Comparison of ENCODE assay signal across 24 cellular contexts in the genomic region with DNA sequence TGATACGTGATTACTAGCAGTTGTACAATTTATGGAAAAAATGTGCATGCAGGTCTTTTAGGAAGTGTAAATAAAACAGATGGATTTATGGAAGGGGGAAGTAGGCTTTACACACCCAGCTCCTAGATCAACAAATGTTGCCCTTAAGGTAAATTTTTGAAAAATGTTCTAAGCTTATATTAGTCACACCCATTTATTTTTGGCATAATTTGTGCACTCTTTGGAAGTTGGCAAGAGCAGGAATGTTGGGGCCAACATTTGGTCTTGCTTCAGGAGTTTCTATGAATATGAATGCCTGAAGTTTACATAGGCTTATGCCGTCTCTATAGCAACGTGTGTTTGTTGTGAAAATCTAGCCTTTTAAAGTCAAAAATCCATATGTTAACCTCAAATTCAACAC.
DNase-seq lines count a peak whose midpoint lies in the region; ATAC-seq and TF ChIP-seq lines count a peak whose summit lies in the region.
"Had no signal": no experiment of that assay in that cellular context is flagged by ENCODE, and none has a peak within 500 bp of the region (broad histone marks: within the 10 kb centered on the region; RNA-seq: fewer than 3 reads in every experiment).

No MANE protein-coding gene starts in this region.

- no peak overlapping the region for H3K27ac ChIP-seq in foreskin keratinocyte
- peak overlapping the region; percentile 30 to 48 for H3K27ac ChIP-seq in tibial artery
- no peak overlapping the region for H3K27ac ChIP-seq in heart right ventricle
- H3K27ac ChIP-seq: BLaER1, colonic mucosa, psoas muscle, tibial nerve had no signal

- no peaks in the 10 kb centered on the region for H3K9me3 ChIP-seq in tibial artery
- no peaks in the 10 kb centered on the region for H3K9me3 ChIP-seq in heart right ventricle
- H3K9me3 ChIP-seq: ascending aorta, BLaER1, colonic mucosa, psoas muscle, SK-N-SH, tibial nerve had no signal

- H3K27me3 ChIP-seq in foreskin keratinocyte (no peaks in the 10 kb centered on the region), tibial artery (no peaks in the 10 kb centered on the region), heart right ventricle (no peaks in the 10 kb centered on the region)
- H3K27me3 ChIP-seq: ascending aorta, BLaER1, colonic mucosa, tibial nerve had no signal

- TF ChIP-seq CTCF in WTC11 (IDR thresholded peaks at IDR 0.05) (no peak), foreskin keratinocyte (conservative IDR thresholded peaks at IDR 0.05) (no peak), tibial artery (IDR thresholded peaks at IDR 0.05) (no peak), heart right ventricle (IDR thresholded peaks at IDR 0.05) (no peak)

- CTCF ChIA-PET in WTC11 (lab: Charles Lee): interaction anchor here (1.1 kb wide), 1 partner anchor 8 kb away, joined by 3 read pairs; no protein-coding TSS in a partner anchor

- H3K36me3 Mint-ChIP-seq in WTC11: no peaks in the 10 kb centered on the region
- H3K36me3 Mint-ChIP-seq: immature natural killer cell; naive thymus-derived CD4-positive, alpha-beta T cell had no signal

- H3K27ac Mint-ChIP-seq in WTC11: no peak overlapping the region
- H3K27ac Mint-ChIP-seq: immature natural killer cell; naive thymus-derived CD4-positive, alpha-beta T cell; stimulated activated naive B cell treated with anti-CD40 and anti-IgM and Interleukin-4, amounts not matched to agents 10 μg/mL and 1 μg/mL and 100 μg/mL, for 72 hours had no signal

- WGBS in heart right ventricle, 2 donors: 50 to 60% methylated on average over 3 of the region's 3 CpGs

- H3K36me3 ChIP-seq in tibial artery: no peaks in the 10 kb centered on the region
- H3K36me3 ChIP-seq in heart right ventricle: no peaks in the 10 kb centered on the region
- H3K36me3 ChIP-seq: ascending aorta, BLaER1, colonic mucosa, tibial nerve had no signal

- DNase-seq in DMS53 (lab: John Stamatoyannopoulos, UW): peak; percentile 26
- no peak for DNase-seq in DMS53 treated with DMSO at 0.1 percent for 48 hours (lab: John Stamatoyannopoulos, UW; ENCODE audit: unreplicated experiment)
- no peak for DNase-seq in WTC11 (ENCODE audit: low spot score)
- peak; percentile 73 to 86 for DNase-seq in foreskin keratinocyte
- no peak for DNase-seq in tibial artery
- DNase-seq in heart right ventricle: no peak
- no peak for DNase-seq in SHP77 (lab: John Stamatoyannopoulos, UW)
- DNase-seq: activated CD8-positive, alpha-beta memory T cell treated with anti-CD3 and anti-CD28 coated beads, Interleukin-2, amount 50 U/mL, for 48 hours; colonic mucosa; immature natural killer cell; naive thymus-derived CD4-positive, alpha-beta T cell; NCI-H187; NCI-H524; psoas muscle; SK-N-SH; stimulated activated CD4-positive, alpha-beta T cell treated with anti-CD3 and anti-CD28 coated beads, Interleukin-15, amount 100 ng/mL, for 24 hours; stimulated activated naive B cell treated with anti-CD40 and anti-IgM and Interleukin-4, amounts not matched to agents 10 μg/mL and 1 μg/mL and 100 μg/mL, for 72 hours; T-helper 9 cell had no signal

- peak overlapping the region; percentile 14 for H3K4me3 Mint-ChIP-seq in WTC11
- H3K4me3 Mint-ChIP-seq: immature natural killer cell; naive thymus-derived CD4-positive, alpha-beta T cell; stimulated activated naive B cell treated with anti-CD40 and anti-IgM and Interleukin-4, amounts not matched to agents 10 μg/mL and 1 μg/mL and 100 μg/mL, for 72 hours had no signal

- POLR2A ChIA-PET in WTC11 (lab: Charles Lee): no interaction called here

- peaks cover 23% of the 10 kb centered on the region for H3K4me1 Mint-ChIP-seq in WTC11
- H3K4me1 Mint-ChIP-seq: immature natural killer cell; naive thymus-derived CD4-positive, alpha-beta T cell had no signal

- no peak overlapping the region for H3K4me3 ChIP-seq in tibial artery
- H3K4me3 ChIP-seq in heart right ventricle: no peak overlapping the region
- H3K4me3 ChIP-seq: ascending aorta, BLaER1, colonic mucosa, lung, psoas muscle, tibial nerve had no signal

- peak; percentile 20; the same call in 1 of the 2 replicates for ATAC-seq in WTC11
- peak; percentile 79 for ATAC-seq in foreskin keratinocyte
- ATAC-seq in heart right ventricle: no peak
- no peak for ATAC-seq in GM18873 (IDR thresholded peaks at IDR 0.05; ENCODE audit: low FRiP score, unreplicated experiment)
- ATAC-seq: HCT116; naive thymus-derived CD4-positive, alpha-beta T cell; psoas muscle; stimulated activated naive B cell treated with anti-CD40 and anti-IgM and Interleukin-4, amounts not matched to agents 10 μg/mL and 1 μg/mL and 100 μg/mL, for 72 hours had no signal

- no peaks in the 10 kb centered on the region for H3K27me3 Mint-ChIP-seq in WTC11 (ENCODE audit: low read depth)
- H3K27me3 Mint-ChIP-seq: stimulated activated naive B cell treated with anti-CD40 and anti-IgM and Interleukin-4, amounts not matched to agents 10 μg/mL and 1 μg/mL and 100 μg/mL, for 72 hours had no signal

- peaks cover 12% of the 10 kb centered on the region for H3K9me3 Mint-ChIP-seq in WTC11
- H3K9me3 Mint-ChIP-seq: immature natural killer cell; naive thymus-derived CD4-positive, alpha-beta T cell had no signal

- H3K4me1 ChIP-seq in foreskin keratinocyte (peaks cover 13% of the 10 kb centered on the region), tibial artery (peaks cover 0 to 54% (median 25%) of the 10 kb centered on the region in 4 donors), heart right ventricle (peaks cover 0 to 11% (median 0%) of the 10 kb centered on the region in 9 donors)
- H3K4me1 ChIP-seq: colonic mucosa, psoas muscle had no signal

- intact Hi-C loops in tibial artery (cut with DNase I; ENCODE audit: low total_unique reads): no loop called here
- intact Hi-C loops in heart right ventricle (cut with DNase I): no loop called here

TF ChIP-seq in WTC11, 78 proteins besides CTCF, POLR2A, EP300 and RAD21:
- TF ChIP-seq ZNF671 (CRISPR knock-in tag; IDR thresholded peaks at IDR 0.05) (no peak), NR3C1 (CRISPR knock-in tag; conservative IDR thresholded peaks at IDR 0.05; ENCODE audit: low read depth) (no peak), ZNF317 (CRISPR knock-in tag; IDR thresholded peaks at IDR 0.05; ENCODE audit: borderline replicate concordance, low read depth) (no peak)
- TF ChIP-seq, protein P1, sequence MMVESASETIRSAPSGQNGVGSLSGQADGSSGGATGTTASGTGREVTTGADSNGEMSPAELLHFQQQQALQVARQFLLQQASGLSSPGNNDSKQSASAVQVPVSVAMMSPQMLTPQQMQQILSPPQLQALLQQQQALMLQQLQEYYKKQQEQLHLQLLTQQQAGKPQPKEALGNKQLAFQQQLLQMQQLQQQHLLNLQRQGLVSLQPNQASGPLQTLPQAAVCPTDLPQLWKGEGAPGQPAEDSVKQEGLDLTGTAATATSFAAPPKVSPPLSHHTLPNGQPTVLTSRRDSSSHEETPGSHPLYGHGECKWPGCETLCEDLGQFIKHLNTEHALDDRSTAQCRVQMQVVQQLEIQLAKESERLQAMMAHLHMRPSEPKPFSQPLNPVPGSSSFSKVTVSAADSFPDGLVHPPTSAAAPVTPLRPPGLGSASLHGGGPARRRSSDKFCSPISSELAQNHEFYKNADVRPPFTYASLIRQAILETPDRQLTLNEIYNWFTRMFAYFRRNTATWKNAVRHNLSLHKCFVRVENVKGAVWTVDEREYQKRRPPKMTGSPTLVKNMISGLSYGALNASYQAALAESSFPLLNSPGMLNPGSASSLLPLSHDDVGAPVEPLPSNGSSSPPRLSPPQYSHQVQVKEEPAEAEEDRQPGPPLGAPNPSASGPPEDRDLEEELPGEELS (CRISPR knock-in tag; IDR thresholded peaks at IDR 0.05): no peak

Comparison
In these comparisons a context has a peak if more than half of its experiments do, and no peak if none do; other contexts are left out.
1. DNase-seq: peak in DMS53 (single experiment) and foreskin keratinocyte (2 of 2); none in DMS53 treated with DMSO at 0.1 percent for 48 hours (single experiment), WTC11 (single experiment), tibial artery (0 of 2), heart right ventricle (0 of 2) and SHP77 (0 of 2).
2. ATAC-seq: peak in WTC11 (single experiment) and foreskin keratinocyte (single experiment); none in heart right ventricle (0 of 8) and GM18873 (single experiment).
3. H3K27ac ChIP-seq: peak in tibial artery (2 of 2); none in foreskin keratinocyte (single experiment) and heart right ventricle (0 of 10).